ENCODE assay signal across 9 cellular contexts in genomic region chr9:69763862-69764261, GRCh38. TPM values are rescaled to one million over a fixed set of nuclear protein-coding genes. Genes with fewer than 3 reads are reported as not detected.
DNase-seq lines count a peak whose midpoint lies in the region; ATAC-seq, FAIRE-seq and TF ChIP-seq lines count a peak whose summit lies in the region.
"Not testable (repeated sequence)": the region's sequence is repeated elsewhere in the genome, so short reads cannot be mapped to it uniquely, and the experiment has no call there.
"Had no signal": no experiment of that assay in that cellular context is flagged by ENCODE, and none has a peak within 500 bp of the region (broad histone marks: within the 10 kb centered on the region; RNA-seq: fewer than 3 reads in every experiment).

No MANE protein-coding gene starts in this region.

- not testable (repeated sequence) for FAIRE-seq in astrocyte (lab: Jason Lieb, UNC)

- not testable (repeated sequence) for H3K4me1 ChIP-seq in astrocyte (ENCODE audit: insufficient read depth, low read length); upper lobe of right lung
- H3K4me1 ChIP-seq in iPS-20b (ENCODE audit: insufficient read depth, low read length) = peaks cover 23% of the 10 kb centered on the region; the same call in 1 of the 2 replicates

- not testable (repeated sequence) for H3K9ac ChIP-seq in astrocyte (ENCODE audit: low read length)
- H3K9ac ChIP-seq in iPS-20b (ENCODE audit: low read depth, low read length) = peak overlapping the region; percentile 81

- H3K9me3 ChIP-seq in astrocyte (ENCODE audit: insufficient read depth, low read depth, low read length); iPS-20b (ENCODE audit: insufficient read depth, low read depth, low read length); upper lobe of right lung: not testable (repeated sequence)

- H3K27ac Mint-ChIP-seq in HFFc6 (peak overlapping the region; percentile 31; the same call in 1 of the 2 replicates), astrocyte (ENCODE audit: unreplicated experiment) (peak overlapping the region; percentile 87), nephron (peak overlapping the region; percentile 91 to 98 (median 97))

- intact Hi-C loops in upper lobe of right lung (cut with DNase I) = not testable (repeated sequence)

- peaks cover 40% of the 10 kb centered on the region for H3K4me1 Mint-ChIP-seq in HFFc6 (ENCODE audit: low read depth)
- H3K4me1 Mint-ChIP-seq in astrocyte (ENCODE audit: low read depth, unreplicated experiment); nephron: not testable (repeated sequence)

- DNase-seq in DMS53 (lab: John Stamatoyannopoulos, UW) = peak; percentile 43
- DNase-seq in HFFc6; astrocyte (ENCODE audit: low read depth); epithelial cell of prostate (ENCODE audit: low read depth, low spot score); upper lobe of right lung: not testable (repeated sequence)
- DNase-seq in NCI-H748 (lab: John Stamatoyannopoulos, UW; ENCODE audit: unreplicated experiment) = peak; percentile 9

- not testable (repeated sequence) for H3K4me3 Mint-ChIP-seq in HFFc6; astrocyte (ENCODE audit: unreplicated experiment)
- H3K4me3 Mint-ChIP-seq in nephron = peak overlapping the region in 1 of 3 experiments; percentile 32

- not testable (repeated sequence) for H3K36me3 ChIP-seq in astrocyte (ENCODE audit: insufficient read depth, low read length); iPS-20b (ENCODE audit: insufficient read depth, low read depth, low read length); upper lobe of right lung

- not testable (repeated sequence) for H3K36me3 Mint-ChIP-seq in HFFc6 (ENCODE audit: low read depth); astrocyte (ENCODE audit: low read depth, unreplicated experiment); nephron (ENCODE audit: low read depth)

- not testable (repeated sequence) for H3K4me3 ChIP-seq in astrocyte (ENCODE audit: insufficient read depth, low read depth, low read length); upper lobe of right lung
- H3K4me3 ChIP-seq in iPS-20b (ENCODE audit: low read length) = peak overlapping the region; percentile 48

- H4K20me1 ChIP-seq in astrocyte (ENCODE audit: insufficient read depth, low read length) = not testable (repeated sequence)

- H3K27ac ChIP-seq in astrocyte (ENCODE audit: low read depth, low read length) = not testable (repeated sequence)
- H3K27ac ChIP-seq in epithelial cell of prostate = peak overlapping the region; percentile 31
- H3K27ac ChIP-seq in iPS-20b (ENCODE audit: low read length) = peak overlapping the region; percentile 38
- peak overlapping the region; percentile 11 for H3K27ac ChIP-seq in upper lobe of right lung

- not testable (repeated sequence) for H3K79me2 ChIP-seq in astrocyte (ENCODE audit: insufficient read depth, low read length)

- not testable (repeated sequence) for H3K27me3 ChIP-seq in astrocyte (ENCODE audit: insufficient read depth, low read length); iPS-20b (ENCODE audit: insufficient read depth, low read length); upper lobe of right lung

- H3K27me3 Mint-ChIP-seq in HFFc6 (ENCODE audit: insufficient read depth); astrocyte (ENCODE audit: low read depth, unreplicated experiment); nephron (ENCODE audit: low read depth): not testable (repeated sequence)

- H2AFZ ChIP-seq in astrocyte (ENCODE audit: low read depth, low read length) = not testable (repeated sequence)

- TF ChIP-seq CTCF in HFFc6 (IDR thresholded peaks at IDR 0.05); astrocyte (IDR thresholded peaks at IDR 0.05; ENCODE audit: insufficient read depth, low read depth, low read length); nephron (IDR thresholded peaks at IDR 0.05; ENCODE audit: unreplicated experiment in 3 of 3); upper lobe of right lung (IDR thresholded peaks at IDR 0.05): not testable (repeated sequence)

- H3K4me2 ChIP-seq in astrocyte (ENCODE audit: low read length) = not testable (repeated sequence)

- not testable (repeated sequence) for ATAC-seq in upper lobe of right lung

- not testable (repeated sequence) for H3K9me3 Mint-ChIP-seq in HFFc6; astrocyte (ENCODE audit: unreplicated experiment); nephron

RNA-seq across cellular contexts. Expression of gene PTAR1, which starts 4.1 kb away (rescaled TPM):
- total RNA-seq in HFFc6 (2021; fragmentation: NEBNext Ultra II Directional; extraction: Animal tissue kit (Norgen Biotek cat#: 25700)) = 10 to 100 TPM; 49.8 to 61.3 (median 55.3) TPM
- total RNA-seq in astrocyte (73.9 and 76.8 TPM in 2 replicates), upper lobe of right lung (48.9 TPM)

RNA-seq across cellular contexts. Expression of gene CFAP95, which starts 56.8 kb away (rescaled TPM):
- total RNA-seq in HFFc6 (2021; fragmentation: NEBNext Ultra II Directional; extraction: Animal tissue kit (Norgen Biotek cat#: 25700)) = under 1 TPM in 1 of 6 experiments, not detected in 5; 0.32 TPM
- total RNA-seq in astrocyte = 0.53 and 0.91 TPM in 2 replicates
- not detected for total RNA-seq in upper lobe of right lung
- total RNA-seq: G401 had no signal

Comparison
In these comparisons a context has a peak if more than half of its experiments do, and no peak if none do; other contexts are left out.
1. H3K27ac Mint-ChIP-seq: peak in every context shown above with its lines; median percentile 97 in nephron; 87 in astrocyte; 31 in HFFc6.